ENCODE assay signal across 16 cellular contexts in genomic region chr9:87850405-87850804, GRCh38. TPM values are rescaled to one million over a fixed set of nuclear protein-coding genes. Genes with fewer than 3 reads are reported as not detected.
DNase-seq lines count a peak whose midpoint lies in the region; ATAC-seq lines count a peak whose summit lies in the region.
"Had no signal": no experiment of that assay in that cellular context is flagged by ENCODE, and none has a peak within 500 bp of the region (broad histone marks: within the 10 kb centered on the region; RNA-seq: fewer than 3 reads in every experiment).

No MANE protein-coding gene starts in this region.

- DNase-seq in GM04503 (ENCODE audit: low read depth): peak; percentile 82
- DNase-seq in NCI-H226: peak; percentile 53
- DNase-seq in epithelial cell of prostate (ENCODE audit: low read depth, low spot score): peak; percentile 26
- DNase-seq in renal cortical epithelial cell (ENCODE audit: low read depth): peak; percentile 60
- no peak for DNase-seq in NCI-H1694 treated with DMSO at 0.1 percent for 48 hours (lab: John Stamatoyannopoulos, UW)
- DNase-seq: activated naive CD8-positive, alpha-beta T cell treated with anti-CD3 and anti-CD28 coated beads, Interleukin-2, amount 50 U/mL, for 24 hours; activated T-cell treated with anti-CD3 and anti-CD28 coated beads, Interleukin-2, amount 50 U/mL, for 72 hours; CD8-positive, alpha-beta memory T cell; esophagus squamous epithelium; NCI-H1092; SJCRH30 had no signal

- no peak overlapping the region for H3K27ac ChIP-seq in epithelial cell of prostate
- H3K27ac ChIP-seq: esophagus squamous epithelium, SJCRH30 had no signal

- ATAC-seq in HG02759 (IDR thresholded peaks at IDR 0.05; ENCODE audit: unreplicated experiment) (no peak), GM18498 (IDR thresholded peaks at IDR 0.05; ENCODE audit: unreplicated experiment) (no peak)
- ATAC-seq: activated naive CD8-positive, alpha-beta T cell treated with anti-CD3 and anti-CD28 coated beads, Interleukin-2, amount 50 U/mL, for 24 hours; activated T-cell treated with anti-CD3 and anti-CD28 coated beads, Interleukin-2, amount 50 U/mL, for 72 hours; HepG2; natural killer cell treated with Interleukin-12 subunit alpha and Interleukin-12 subunit beta and Interleukin-15 and Interleukin-18, amount 100 ng/mL, for 72 hours had no signal

RNA-seq across cellular contexts. Expression of gene SPATA31E1, which starts 32.3 kb away (rescaled TPM):
- not detected in 2 replicates for total RNA-seq in renal cortical epithelial cell
- total RNA-seq: activated T-cell treated with anti-CD3 and anti-CD28 coated beads, Interleukin-2, amount 50 U/mL, for 72 hours; CD8-positive, alpha-beta memory T cell; esophagus squamous epithelium; HepG2; lung microvascular endothelial cell; natural killer cell treated with Interleukin-12 subunit alpha and Interleukin-12 subunit beta and Interleukin-15 and Interleukin-18, amount 100 ng/mL, for 72 hours; SJCRH30 had no signal
